ENCODE assay signal across 8 cellular contexts in the genomic region with DNA sequence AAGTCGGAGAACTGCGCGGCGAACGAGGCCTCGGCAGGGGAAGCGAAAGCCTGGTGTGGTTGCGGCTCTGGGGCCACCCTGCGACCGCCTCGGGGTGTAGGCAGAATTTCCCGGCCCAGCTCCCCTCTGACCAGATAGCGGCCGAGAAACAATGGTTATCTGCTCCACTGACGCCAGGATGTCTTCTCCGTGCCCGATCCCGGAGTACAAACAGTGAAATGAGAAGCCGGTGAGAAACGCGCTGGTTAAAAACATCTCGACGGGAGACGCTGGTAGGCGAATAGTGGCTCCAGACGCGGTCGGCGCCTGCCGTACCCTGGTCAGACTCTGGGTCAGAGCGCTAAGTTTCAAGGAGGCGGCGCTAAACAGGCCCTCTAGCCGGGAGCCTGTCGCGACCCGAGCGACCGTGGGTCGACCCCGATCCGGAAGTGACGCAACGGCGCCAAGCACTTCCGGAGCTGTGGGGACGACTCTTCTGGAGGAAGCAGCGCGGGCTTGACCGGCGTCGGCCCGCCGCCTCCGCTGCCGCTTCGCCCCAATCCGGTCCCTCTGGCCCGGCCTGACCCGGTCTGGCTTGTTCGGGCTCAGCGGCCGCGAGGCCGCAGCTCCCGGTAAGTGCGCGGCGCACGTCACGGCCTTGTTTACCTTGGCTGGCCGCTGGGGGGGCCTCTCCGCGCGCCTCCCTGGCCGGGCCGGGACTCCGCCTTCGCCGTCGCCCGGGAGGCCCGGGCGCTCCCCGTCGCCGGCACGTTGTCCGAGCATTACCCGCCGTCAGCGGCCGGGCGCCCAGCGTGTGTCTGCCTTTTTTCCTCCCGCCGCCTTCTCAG. TPM values are rescaled to one million over a fixed set of nuclear protein-coding genes. Genes with fewer than 3 reads are reported as not detected.
A peak's percentile ranks its signal among the peaks of the same experiment; 100 is the strongest.
DNase-seq lines count a peak whose midpoint lies in the region; ATAC-seq and TF ChIP-seq lines count a peak whose summit lies in the region.

TSS of gene ARIH2 (plus strand) at position 455 of the 827 bp plus-strand sequence. CDS start 8,717 bp downstream, outside the sequence.

- H3K27me3 ChIP-seq in fibroblast of lung (ENCODE audit: control insufficient read depth, insufficient read depth, low read length): no peaks in the 10 kb centered on the region

- peak within 1 kb of the TSS; percentile 95 for H3K9ac ChIP-seq in fibroblast of lung (ENCODE audit: insufficient read depth, low read length)

- H2AFZ ChIP-seq in fibroblast of lung (ENCODE audit: low read length): peak within 1 kb of the TSS; percentile 91

- H3K4me2 ChIP-seq in fibroblast of lung (ENCODE audit: extremely low read depth, insufficient read depth, low read length): peak within 1 kb of the TSS; percentile 98

- peak; percentile 79 for ATAC-seq in GM21529 (IDR thresholded peaks at IDR 0.05; ENCODE audit: unreplicated experiment)
- peak; percentile 81 to 83 for ATAC-seq in naive thymus-derived CD8-positive, alpha-beta T cell

- H3K27ac ChIP-seq in fibroblast of lung (ENCODE audit: insufficient read depth, low read length): peak within 1 kb of the TSS; percentile 91

- no peaks in the 10 kb centered on the region for H3K9me3 Mint-ChIP-seq in IgD-negative memory B cell
- no peaks in the 10 kb centered on the region for H3K9me3 Mint-ChIP-seq in naive thymus-derived CD8-positive, alpha-beta T cell

- H3K36me3 ChIP-seq in fibroblast of lung (ENCODE audit: control insufficient read depth, insufficient read depth, low read length): no peaks in the 10 kb centered on the region

- no peaks in the 10 kb centered on the region for H4K20me1 ChIP-seq in fibroblast of lung (ENCODE audit: control insufficient read depth, extremely low read depth, insufficient read depth, low read length)

- TF ChIP-seq CTCF in fibroblast of lung (conservative IDR thresholded peaks at IDR 0.05 in 1 of 2, IDR thresholded peaks at IDR 0.05 in 1 of 2; ENCODE audit: low read depth in 1 of 2, low read length in 2 of 2): peak in 1 of 2 donors; percentile 10

- peaks cover 14 to 21% (median 18%) of the 10 kb centered on the region in 3 donors for H3K4me1 Mint-ChIP-seq in IgD-negative memory B cell
- H3K4me1 Mint-ChIP-seq in naive thymus-derived CD8-positive, alpha-beta T cell: peaks cover 11 to 36% (median 26%) of the 10 kb centered on the region in 4 donors

- no peaks in the 10 kb centered on the region for H3K36me3 Mint-ChIP-seq in IgD-negative memory B cell
- peaks cover 0 to 15% (median 3%) of the 10 kb centered on the region in 3 donors for H3K36me3 Mint-ChIP-seq in naive thymus-derived CD8-positive, alpha-beta T cell

- H3K4me3 ChIP-seq in fibroblast of lung (replicated peaks in 1 of 4; ENCODE audit: control extremely low read depth in 1 of 4, insufficient read depth in 1 of 4, low read depth in 3 of 4, low read length in 4 of 4): peak within 1 kb of the TSS; percentile 81 to 87 (median 84)

- H3K4me1 ChIP-seq in fibroblast of lung (ENCODE audit: control insufficient read depth, extremely low read depth, insufficient read depth, low read length): no peaks in the 10 kb centered on the region

- peak within 1 kb of the TSS; percentile 94 to 99 (median 95) for H3K27ac Mint-ChIP-seq in IgD-negative memory B cell
- peak within 1 kb of the TSS; percentile 96 to 100 (median 99) for H3K27ac Mint-ChIP-seq in naive thymus-derived CD8-positive, alpha-beta T cell

- H3K9me3 ChIP-seq in fibroblast of lung (ENCODE audit: control insufficient read depth, insufficient read depth, low read depth, low read length): no peaks in the 10 kb centered on the region

- H3K4me3 Mint-ChIP-seq in IgD-negative memory B cell: peak within 1 kb of the TSS; percentile 93 to 99 (median 96)
- H3K4me3 Mint-ChIP-seq in naive thymus-derived CD8-positive, alpha-beta T cell: peak within 1 kb of the TSS; percentile 93 to 99 (median 96)

- H3K79me2 ChIP-seq in fibroblast of lung (ENCODE audit: control insufficient read depth, insufficient read depth, low read length): peaks cover 31% of the 10 kb centered on the region

- H3K27me3 Mint-ChIP-seq in IgD-negative memory B cell: no peaks in the 10 kb centered on the region
- H3K27me3 Mint-ChIP-seq in naive thymus-derived CD8-positive, alpha-beta T cell: no peaks in the 10 kb centered on the region

- POLR2A ChIA-PET in naive thymus-derived CD8-positive, alpha-beta T cell (lab: Charles Lee): interaction anchor here (0.7 to 3.5 kb wide), 16 partner anchors 9 to 493 kb away, joined by 3 to 50 read pairs (median 4); partner anchors contain the start of genes CELSR3, IMPDH2, IP6K2 and NDUFAF3

- peak; percentile 50 for DNase-seq in DMS79 (lab: John Stamatoyannopoulos, UW)
- DNase-seq in RPMI7951 (ENCODE audit: low read depth): peak; percentile 95
- peak; percentile 70 to 81 for DNase-seq in activated T-helper 1 cell treated with anti-CD3 and anti-CD28 coated beads, Interleukin-2, amount 50 U/mL, for 16 hours (ENCODE audit: low read depth in 1 of 2, low spot score in 1 of 2)
- peak; percentile 91 to 94 for DNase-seq in fibroblast of lung (ENCODE audit: low read depth in 2 of 2)
- DNase-seq in naive thymus-derived CD8-positive, alpha-beta T cell: peak; percentile 82 to 93 (median 87)
- peak; percentile 86 for DNase-seq in stimulated activated naive CD4-positive, alpha-beta T cell treated with Interleukin-2 at 50 U/mL for 16 hours (lab: John Stamatoyannopoulos, UW)

RNA-seq across cellular contexts. Expression of gene ARIH2, which starts in this region (rescaled TPM):
- polyA plus RNA-seq in IgD-negative memory B cell (88.4 TPM), fibroblast of lung (65.8 and 71.4 TPM in 2 replicates)
- total RNA-seq in RPMI7951 (2014; rRNA removed; shearing (Covaris generic)): 74.0 and 81.8 TPM in 2 replicates
- 80.1 and 91.7 TPM in 2 replicates for total RNA-seq in fibroblast of lung
- polyA plus RNA-seq in fibroblast of lung (2012): 45.0 and 46.0 TPM in 2 replicates
- polyA minus RNA-seq in fibroblast of lung (ENCODE audit: low replicate concordance): 53.8 and 111 TPM in 2 replicates
- 100 to 1,000 TPM; 162 to 167 TPM for total RNA-seq in naive thymus-derived CD8-positive, alpha-beta T cell
- 100 to 1,000 TPM in 2 of 3 donors, 10 to 100 TPM in 1; 92.7 to 119 (median 101) TPM for polyA plus RNA-seq in naive thymus-derived CD8-positive, alpha-beta T cell

Comparison
In these comparisons a context has a peak if more than half of its experiments do, and no peak if none do; other contexts are left out.
1. Peak in every context shown above with its lines: DNase-seq, ATAC-seq, H3K4me3 ChIP-seq and H3K27ac ChIP-seq.